ENCODE assay signal across 12 cellular contexts in the genomic region with DNA sequence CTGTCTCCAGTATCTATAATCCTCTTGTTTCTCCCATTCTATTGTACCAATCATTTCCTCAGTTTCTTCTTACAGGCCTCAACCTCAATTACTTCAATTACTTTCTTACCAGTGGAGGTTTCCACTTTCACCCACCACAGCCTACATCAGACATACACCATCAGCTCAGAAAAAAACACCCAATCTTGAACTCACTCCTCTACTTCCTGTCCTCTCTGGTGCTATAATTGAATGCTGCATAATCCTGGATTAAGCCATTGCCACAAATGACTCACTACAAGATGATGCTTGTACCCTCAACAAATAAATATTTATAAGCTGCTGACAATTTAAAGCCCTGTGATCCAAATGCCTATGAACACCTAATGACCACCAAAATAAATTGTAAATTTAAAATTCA. TPM values are rescaled to one million over a fixed set of nuclear protein-coding genes. Genes with fewer than 3 reads are reported as not detected.
DNase-seq lines count a peak whose midpoint lies in the region; ATAC-seq, FAIRE-seq and TF ChIP-seq lines count a peak whose summit lies in the region.
"Had no signal": no experiment of that assay in that cellular context is flagged by ENCODE, and none has a peak within 500 bp of the region (broad histone marks: within the 10 kb centered on the region; RNA-seq: fewer than 3 reads in every experiment).

No MANE protein-coding gene starts in this region.

- H3K9me2 ChIP-seq in GM23338 (ENCODE audit: insufficient read depth): no peaks in the 10 kb centered on the region

- CTCF ChIA-PET in activated CD8-positive, alpha-beta memory T cell treated with anti-CD3 and anti-CD28 coated beads, Interleukin-2, amount 10 ng/mL, durations not matched to agents 7 days and 5 days (lab: Charles Lee): interaction anchor here (0.8 to 2.5 kb wide), 2 partner anchors 19 to 242 kb away, joined by 3 to 8 read pairs; no protein-coding TSS in a partner anchor

- no peak overlapping the region for H3K27ac Mint-ChIP-seq in activated CD8-positive, alpha-beta memory T cell treated with anti-CD3 and anti-CD28 coated beads, Interleukin-2, amount 10 ng/mL, durations not matched to agents 7 days and 5 days
- H3K27ac Mint-ChIP-seq in stimulated activated effector memory CD8-positive, alpha-beta T cell treated with anti-CD3 and anti-CD28 coated beads, Interleukin-12 subunit alpha, Interleukin-12 subunit beta, amount 100 ng/mL, for 72 hours: no peak overlapping the region
- no peak overlapping the region for H3K27ac Mint-ChIP-seq in GM23338
- H3K27ac Mint-ChIP-seq: T-helper 2 cell treated with Interferon-gamma antibody and Interleukin-4, amounts not matched to agents 5 μg/mL and 100 μg/mL, for 36 hours had no signal

- no peak for TF ChIP-seq CTCF in cardiac fibroblast (IDR thresholded peaks at IDR 0.05; ENCODE audit: low read depth, low read length)
- TF ChIP-seq CTCF in GM23338 (conservative IDR thresholded peaks at IDR 0.05; ENCODE audit: low read depth in 2 of 2): no peak

- no peak for DNase-seq in activated CD8-positive, alpha-beta memory T cell treated with anti-CD3 and anti-CD28 coated beads, Interleukin-2, amount 10 ng/mL, durations not matched to agents 7 days and 5 days
- no peak for DNase-seq in activated CD8-positive, alpha-beta memory T cell treated with anti-CD3 and anti-CD28 coated beads, Interleukin-2, amount 50 U/mL, for 4 hours
- DNase-seq in NCI-H82 (lab: John Stamatoyannopoulos, UW) (peak; percentile 84), cardiac fibroblast (ENCODE audit: low read depth in 2 of 2) (peak; percentile 31 to 67), NCI-H1436 treated with DMSO at 0.1 percent for 48 hours (lab: John Stamatoyannopoulos, UW) (no peak), GM23338 (ENCODE audit: low spot score) (no peak), HTR-8/SVneo (ENCODE audit: insufficient read length, low spot score) (no peak)
- DNase-seq in stimulated activated effector memory CD8-positive, alpha-beta T cell treated with anti-CD3 and anti-CD28 coated beads, Interleukin-12 subunit alpha, Interleukin-12 subunit beta, amount 100 ng/mL, for 72 hours (ENCODE audit: low spot score in 2 of 2): no peak
- DNase-seq: activated effector memory CD4-positive, alpha-beta T cell treated with anti-CD3 and anti-CD28 coated beads, Interleukin-2, amount 50 U/mL, for 16 hours; effector CD8-positive, alpha-beta T cell had no signal

- H3K4me2 ChIP-seq in GM23338: no peak overlapping the region

- peaks cover 49% of the 10 kb centered on the region for H4K20me1 ChIP-seq in GM23338 (replicated peaks; ENCODE audit: insufficient read depth)

- peaks cover 28% of the 10 kb centered on the region for H3K4me1 ChIP-seq in GM23338 (ENCODE audit: insufficient read depth)

- no peak for FAIRE-seq in HTR-8/SVneo (lab: Jason Lieb, UNC)

- no peak overlapping the region for H3K4me3 Mint-ChIP-seq in activated CD8-positive, alpha-beta memory T cell treated with anti-CD3 and anti-CD28 coated beads, Interleukin-2, amount 10 ng/mL, durations not matched to agents 7 days and 5 days
- no peak overlapping the region for H3K4me3 Mint-ChIP-seq in stimulated activated effector memory CD8-positive, alpha-beta T cell treated with anti-CD3 and anti-CD28 coated beads, Interleukin-12 subunit alpha, Interleukin-12 subunit beta, amount 100 ng/mL, for 72 hours
- H3K4me3 Mint-ChIP-seq in GM23338: no peak overlapping the region
- H3K4me3 Mint-ChIP-seq: T-helper 2 cell treated with Interferon-gamma antibody and Interleukin-4, amounts not matched to agents 5 μg/mL and 100 μg/mL, for 36 hours had no signal

- H3K27ac ChIP-seq in GM23338 (ENCODE audit: low read depth): no peak overlapping the region
- H3K27ac ChIP-seq: thoracic aorta had no signal

- H2AFZ ChIP-seq in GM23338: no peak overlapping the region

- peak; percentile 60 for ATAC-seq in activated CD8-positive, alpha-beta memory T cell treated with anti-CD3 and anti-CD28 coated beads, Interleukin-2, amount 10 ng/mL, durations not matched to agents 7 days and 5 days
- ATAC-seq in stimulated activated effector memory CD8-positive, alpha-beta T cell treated with anti-CD3 and anti-CD28 coated beads, Interleukin-12 subunit alpha, Interleukin-12 subunit beta, amount 100 ng/mL, for 72 hours: peak; percentile 88
- no peak for ATAC-seq in GM23338

- H3K79me2 ChIP-seq in GM23338 (replicated peaks; ENCODE audit: insufficient read depth): peaks cover 100% of the 10 kb centered on the region

- no peaks in the 10 kb centered on the region for H3K9me3 Mint-ChIP-seq in activated CD8-positive, alpha-beta memory T cell treated with anti-CD3 and anti-CD28 coated beads, Interleukin-2, amount 10 ng/mL, durations not matched to agents 7 days and 5 days (ENCODE audit: low read depth)
- H3K9me3 Mint-ChIP-seq in stimulated activated effector memory CD8-positive, alpha-beta T cell treated with anti-CD3 and anti-CD28 coated beads, Interleukin-12 subunit alpha, Interleukin-12 subunit beta, amount 100 ng/mL, for 72 hours: no peaks in the 10 kb centered on the region
- H3K9me3 Mint-ChIP-seq in GM23338: no peaks in the 10 kb centered on the region
- H3K9me3 Mint-ChIP-seq: T-helper 2 cell treated with Interferon-gamma antibody and Interleukin-4, amounts not matched to agents 5 μg/mL and 100 μg/mL, for 36 hours had no signal

- H3K36me3 ChIP-seq in GM23338 (ENCODE audit: insufficient read depth): no peaks in the 10 kb centered on the region
- H3K36me3 ChIP-seq: thoracic aorta had no signal

- H3F3A ChIP-seq in GM23338 (replicated peaks; ENCODE audit: low read depth): no peaks in the 10 kb centered on the region

- H3K4me1 Mint-ChIP-seq in activated CD8-positive, alpha-beta memory T cell treated with anti-CD3 and anti-CD28 coated beads, Interleukin-2, amount 10 ng/mL, durations not matched to agents 7 days and 5 days: peaks cover 20% of the 10 kb centered on the region
- peaks cover 47% of the 10 kb centered on the region for H3K4me1 Mint-ChIP-seq in stimulated activated effector memory CD8-positive, alpha-beta T cell treated with anti-CD3 and anti-CD28 coated beads, Interleukin-12 subunit alpha, Interleukin-12 subunit beta, amount 100 ng/mL, for 72 hours
- H3K4me1 Mint-ChIP-seq in GM23338: peaks cover 38% of the 10 kb centered on the region

- no peaks in the 10 kb centered on the region for H3K27me3 ChIP-seq in GM23338 (ENCODE audit: insufficient read depth)

- H3K4me3 ChIP-seq in cardiac fibroblast (replicated peaks in 1 of 2; ENCODE audit: low read depth in 2 of 2, low read length in 2 of 2): no peak overlapping the region
- no peak overlapping the region for H3K4me3 ChIP-seq in GM23338
- H3K4me3 ChIP-seq: thoracic aorta had no signal

- peaks cover 2% of the 10 kb centered on the region for H3K36me3 Mint-ChIP-seq in activated CD8-positive, alpha-beta memory T cell treated with anti-CD3 and anti-CD28 coated beads, Interleukin-2, amount 10 ng/mL, durations not matched to agents 7 days and 5 days
- no peaks in the 10 kb centered on the region for H3K36me3 Mint-ChIP-seq in stimulated activated effector memory CD8-positive, alpha-beta T cell treated with anti-CD3 and anti-CD28 coated beads, Interleukin-12 subunit alpha, Interleukin-12 subunit beta, amount 100 ng/mL, for 72 hours
- no peaks in the 10 kb centered on the region for H3K36me3 Mint-ChIP-seq in GM23338 (ENCODE audit: low read depth)

- peaks cover 3% of the 10 kb centered on the region for H3K27me3 Mint-ChIP-seq in activated CD8-positive, alpha-beta memory T cell treated with anti-CD3 and anti-CD28 coated beads, Interleukin-2, amount 10 ng/mL, durations not matched to agents 7 days and 5 days
- no peaks in the 10 kb centered on the region for H3K27me3 Mint-ChIP-seq in GM23338 (ENCODE audit: insufficient read depth, low read depth, poor library complexity)

TF ChIP-seq in GM23338, 12 proteins besides CTCF, POLR2A, EP300 and RAD21 (continues in another document):
- TF ChIP-seq NANOG (IDR thresholded peaks at IDR 0.05; ENCODE audit: borderline replicate concordance) (no peak), CREB1 (CRISPR knock-in tag; IDR thresholded peaks at IDR 0.05; ENCODE audit: low read depth) (no peak)
- TF ChIP-seq, protein P1, sequence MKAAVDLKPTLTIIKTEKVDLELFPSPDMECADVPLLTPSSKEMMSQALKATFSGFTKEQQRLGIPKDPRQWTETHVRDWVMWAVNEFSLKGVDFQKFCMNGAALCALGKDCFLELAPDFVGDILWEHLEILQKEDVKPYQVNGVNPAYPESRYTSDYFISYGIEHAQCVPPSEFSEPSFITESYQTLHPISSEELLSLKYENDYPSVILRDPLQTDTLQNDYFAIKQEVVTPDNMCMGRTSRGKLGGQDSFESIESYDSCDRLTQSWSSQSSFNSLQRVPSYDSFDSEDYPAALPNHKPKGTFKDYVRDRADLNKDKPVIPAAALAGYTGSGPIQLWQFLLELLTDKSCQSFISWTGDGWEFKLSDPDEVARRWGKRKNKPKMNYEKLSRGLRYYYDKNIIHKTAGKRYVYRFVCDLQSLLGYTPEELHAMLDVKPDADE (IDR thresholded peaks at IDR 0.05): no peak

RNA-seq across cellular contexts. Expression of a gene that starts 18.5 kb away (rescaled TPM):
- 1 to 10 TPM; 7.7 to 8.6 TPM for total RNA-seq in activated CD8-positive, alpha-beta memory T cell treated with anti-CD3 and anti-CD28 coated beads, Interleukin-2, amount 10 ng/mL, durations not matched to agents 7 days and 5 days
- total RNA-seq in GM23338 (2014; rRNA removed; shearing (Covaris generic)): 84.2 and 94.8 TPM in 2 replicates
- 24.9 and 31.4 TPM in 2 replicates for polyA plus RNA-seq in GM23338 (2016; fragmentation: Nextera tagmentation; extraction: Ambion mirVana)

Comparison
In these comparisons a context has a peak if more than half of its experiments do, and no peak if none do; other contexts are left out.
1. DNase-seq: peak in NCI-H82 (single experiment) and cardiac fibroblast (2 of 2); none in activated CD8-positive, alpha-beta memory T cell treated with anti-CD3 and anti-CD28 coated beads, Interleukin-2, amount 10 ng/mL, durations not matched to agents 7 days and 5 days (single experiment), activated CD8-positive, alpha-beta memory T cell treated with anti-CD3 and anti-CD28 coated beads, Interleukin-2, amount 50 U/mL, for 4 hours (single experiment), stimulated activated effector memory CD8-positive, alpha-beta T cell treated with anti-CD3 and anti-CD28 coated beads, Interleukin-12 subunit alpha, Interleukin-12 subunit beta, amount 100 ng/mL, for 72 hours (0 of 2), NCI-H1436 treated with DMSO at 0.1 percent for 48 hours (single experiment), GM23338 (single experiment) and HTR-8/SVneo (single experiment).